ENCODE assay signal across 8 cellular contexts in the genomic region with DNA sequence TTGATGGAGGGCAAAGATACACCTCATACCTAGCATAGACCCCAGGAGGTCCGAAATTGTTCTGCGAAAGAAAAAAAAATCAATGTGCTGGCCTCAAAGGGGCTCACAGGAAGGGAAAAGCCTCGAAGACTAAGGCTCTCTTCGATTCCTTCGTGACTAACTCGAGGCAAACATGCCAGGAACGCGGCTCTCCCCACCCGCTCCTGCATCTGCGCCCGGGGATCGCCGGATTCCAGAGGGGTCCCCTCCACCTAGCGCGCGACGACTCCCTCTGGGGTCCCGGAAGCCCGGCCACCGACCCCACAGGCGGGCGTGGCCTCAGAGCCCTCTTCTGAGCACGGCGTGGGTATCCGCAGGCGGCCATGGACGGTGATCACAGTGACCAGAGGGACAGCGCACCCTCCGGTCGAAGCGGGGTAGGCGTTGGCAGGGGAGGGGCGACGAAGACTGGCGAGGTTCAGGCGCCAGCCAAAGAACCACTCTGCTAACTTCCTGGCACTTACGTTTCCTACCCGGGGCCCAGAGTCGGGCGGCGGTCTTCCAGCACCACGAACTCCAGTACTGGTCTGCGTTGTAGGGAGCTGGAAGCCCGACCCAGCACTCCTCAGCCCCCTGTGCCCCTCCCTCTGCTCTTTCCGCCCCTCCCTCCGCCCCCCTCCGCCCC. TPM values are rescaled to one million over a fixed set of nuclear protein-coding genes. Genes with fewer than 3 reads are reported as not detected.
DNase-seq lines count a peak whose midpoint lies in the region; ATAC-seq and TF ChIP-seq lines count a peak whose summit lies in the region.

No MANE protein-coding gene starts in this region.

- TF ChIP-seq CTCF in cardiac muscle cell (IDR thresholded peaks at IDR 0.05; ENCODE audit: low read depth, low read length): peak; percentile 48
- TF ChIP-seq CTCF in omental fat pad (IDR thresholded peaks at IDR 0.05): no peak

- peak overlapping the region; percentile 81 to 93 for H3K27ac Mint-ChIP-seq in activated naive CD4-positive, alpha-beta T cell treated with anti-CD3 and anti-CD28 coated beads, Interleukin-2, amount 50 U/mL, for 72 hours

- peaks cover 10% of the 10 kb centered on the region for H3K4me1 ChIP-seq in cardiac muscle cell (ENCODE audit: low read depth)

- H3K4me3 ChIP-seq in cardiac muscle cell: peak overlapping the region; percentile 61

- H3K9me3 ChIP-seq in cardiac muscle cell (ENCODE audit: low read depth): no peaks in the 10 kb centered on the region

- H3K27ac ChIP-seq in cardiac muscle cell: peak overlapping the region; percentile 93

- peaks cover 28 to 40% of the 10 kb centered on the region in 2 donors for H3K36me3 Mint-ChIP-seq in activated naive CD4-positive, alpha-beta T cell treated with anti-CD3 and anti-CD28 coated beads, Interleukin-2, amount 50 U/mL, for 72 hours

- no peaks in the 10 kb centered on the region for H3K9me3 Mint-ChIP-seq in activated naive CD4-positive, alpha-beta T cell treated with anti-CD3 and anti-CD28 coated beads, Interleukin-2, amount 50 U/mL, for 72 hours

- DNase-seq in CMK (ENCODE audit: low read depth) (peak; percentile 76), NCI-H2196 (lab: John Stamatoyannopoulos, UW; ENCODE audit: unreplicated experiment) (peak; percentile 77), cardiac muscle cell (ENCODE audit: low read depth in 1 of 2, low spot score in 1 of 2) (peak in 1 of 2 donors; percentile 92), omental fat pad (ENCODE audit: low spot score) (peak; percentile 51)
- DNase-seq in activated naive CD4-positive, alpha-beta T cell treated with anti-CD3 and anti-CD28 coated beads, Interleukin-2, amount 50 U/mL, for 72 hours (ENCODE audit: low spot score in 2 of 2): no peak
- no peak for DNase-seq in effector CD4-positive, alpha-beta T cell

- peaks cover 3% of the 10 kb centered on the region for H3K36me3 ChIP-seq in cardiac muscle cell

- ATAC-seq in GM18870 (IDR thresholded peaks at IDR 0.05; ENCODE audit: unreplicated experiment) (peak; percentile 61), HG03045 (IDR thresholded peaks at IDR 0.05; ENCODE audit: unreplicated experiment) (peak; percentile 63), omental fat pad (ENCODE audit: low FRiP score) (peak; percentile 86)
- ATAC-seq in activated naive CD4-positive, alpha-beta T cell treated with anti-CD3 and anti-CD28 coated beads, Interleukin-2, amount 50 U/mL, for 72 hours: peak; percentile 67 to 77

- H3K27me3 ChIP-seq in cardiac muscle cell: no peaks in the 10 kb centered on the region

RNA-seq across cellular contexts. Expression of a gene that starts 0.5 kb away (rescaled TPM):
- total RNA-seq in activated naive CD4-positive, alpha-beta T cell treated with anti-CD3 and anti-CD28 coated beads, Interleukin-2, amount 50 U/mL, for 72 hours: 10 to 100 TPM; 74.8 to 78.0 TPM
- total RNA-seq in cardiac muscle cell (23.4 and 55.7 TPM in 2 replicates), omental fat pad (100 to 1,000 TPM in 1 of 4 donors, 10 to 100 TPM in 3; 45.0 to 155 (median 53.8) TPM)
- 29.7 and 31.6 TPM in 2 replicates for polyA plus RNA-seq in cardiac muscle cell

Comparison
In these comparisons a context has a peak if more than half of its experiments do, and no peak if none do; other contexts are left out.
1. DNase-seq: peak in CMK (single experiment), NCI-H2196 (single experiment) and omental fat pad (single experiment); none in activated naive CD4-positive, alpha-beta T cell treated with anti-CD3 and anti-CD28 coated beads, Interleukin-2, amount 50 U/mL, for 72 hours (0 of 2) and effector CD4-positive, alpha-beta T cell (single experiment).
2. Peak in every context shown above with its lines, with median percentiles within 50 percentile points of each other: ATAC-seq.